Comparison of ENCODE assay signal across 13 cellular contexts in the genomic region with DNA sequence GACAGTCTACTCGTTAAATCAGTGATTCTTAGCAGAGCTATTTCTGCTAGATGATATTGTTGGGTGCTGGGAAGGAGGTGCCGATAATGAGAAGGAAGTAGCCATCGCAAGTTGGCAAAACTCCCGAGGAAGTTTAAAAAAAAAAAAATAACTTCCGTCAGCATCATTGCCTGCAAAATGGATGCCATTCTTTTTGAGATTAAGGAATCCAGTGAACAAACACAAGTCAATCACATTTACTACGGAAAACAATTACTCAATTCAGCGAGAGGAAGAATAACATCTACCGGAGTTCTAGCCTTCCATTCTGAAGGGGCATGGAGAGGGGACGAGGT.
DNase-seq lines count a peak whose midpoint lies in the region; ATAC-seq and TF ChIP-seq lines count a peak whose summit lies in the region.
"Had no signal": no experiment of that assay in that cellular context is flagged by ENCODE, and none has a peak within 500 bp of the region (broad histone marks: within the 10 kb centered on the region; RNA-seq: fewer than 3 reads in every experiment).

No MANE protein-coding gene starts in this region.

- H3K27ac ChIP-seq in neural progenitor cell, result no peak overlapping the region

- H3K79me2 ChIP-seq in neural progenitor cell (ENCODE audit: low read depth), result no peaks in the 10 kb centered on the region

- peak overlapping the region; percentile 72; the same call in 1 of the 2 replicates for H3K4me3 ChIP-seq in GM08714 (ENCODE audit: low read length)
- H3K4me3 ChIP-seq in neural progenitor cell, result no peak overlapping the region

- H3K4me1 ChIP-seq in neural progenitor cell, result peaks cover 25% of the 10 kb centered on the region

- H3K9ac ChIP-seq in neural progenitor cell, result no peak overlapping the region

- DNase-seq in activated naive CD8-positive, alpha-beta T cell treated with anti-CD3 and anti-CD28 coated beads, Interleukin-2, amount 10 ng/mL, durations not matched to agents 7 days and 5 days, result no peak
- DNase-seq in neural progenitor cell (ENCODE audit: low spot score) (no peak), GDM1 (lab: John Stamatoyannopoulos, UW) (no peak), COR-L47 (lab: John Stamatoyannopoulos, UW) (no peak), NCI-H1105 (lab: John Stamatoyannopoulos, UW) (no peak)
- DNase-seq: activated effector memory CD4-positive, alpha-beta T cell treated with anti-CD3 and anti-CD28 coated beads, Interleukin-2, amount 50 U/mL, for 16 hours; DMS79 treated with DMSO at 0.1 percent for 48 hours; H9; NCI-H1048; T-helper 9 cell had no signal

- H3F3A ChIP-seq in neural progenitor cell (ENCODE audit: low read depth), result no peaks in the 10 kb centered on the region

- TF ChIP-seq CTCF in neural progenitor cell (IDR thresholded peaks at IDR 0.05), result no peak

- H3K27me3 ChIP-seq in neural progenitor cell, result no peaks in the 10 kb centered on the region

- H4K20me1 ChIP-seq in neural progenitor cell (ENCODE audit: low read depth), result no peaks in the 10 kb centered on the region

- peaks cover 11% of the 10 kb centered on the region for H3K9me3 Mint-ChIP-seq in activated naive CD8-positive, alpha-beta T cell treated with anti-CD3 and anti-CD28 coated beads, Interleukin-2, amount 10 ng/mL, durations not matched to agents 7 days and 5 days
- no peaks in the 10 kb centered on the region for H3K9me3 Mint-ChIP-seq in neural progenitor cell
- H3K9me3 Mint-ChIP-seq: H9 had no signal

- peaks cover 28% of the 10 kb centered on the region for H3K36me3 Mint-ChIP-seq in activated naive CD8-positive, alpha-beta T cell treated with anti-CD3 and anti-CD28 coated beads, Interleukin-2, amount 10 ng/mL, durations not matched to agents 7 days and 5 days
- H3K36me3 Mint-ChIP-seq in neural progenitor cell, result no peaks in the 10 kb centered on the region

- H3K4me2 ChIP-seq in neural progenitor cell, result no peak overlapping the region

- no peaks in the 10 kb centered on the region for H3K27me3 Mint-ChIP-seq in activated naive CD8-positive, alpha-beta T cell treated with anti-CD3 and anti-CD28 coated beads, Interleukin-2, amount 10 ng/mL, durations not matched to agents 7 days and 5 days
- H3K27me3 Mint-ChIP-seq in neural progenitor cell (ENCODE audit: insufficient read depth, low read depth), result peaks cover 3% of the 10 kb centered on the region

- POLR2A ChIA-PET in activated naive CD8-positive, alpha-beta T cell treated with anti-CD3 and anti-CD28 coated beads, Interleukin-2, amount 10 ng/mL, durations not matched to agents 7 days and 5 days (lab: Charles Lee), result interaction anchor here (0.7 to 2.9 kb wide), 8 partner anchors 9 to 636 kb away, joined by 3 to 24 read pairs (median 4); a partner anchor contains a TSS

- peak overlapping the region; percentile 76 for H3K4me3 Mint-ChIP-seq in activated naive CD8-positive, alpha-beta T cell treated with anti-CD3 and anti-CD28 coated beads, Interleukin-2, amount 10 ng/mL, durations not matched to agents 7 days and 5 days
- H3K4me3 Mint-ChIP-seq in neural progenitor cell, result no peak overlapping the region
- H3K4me3 Mint-ChIP-seq: H9 had no signal

- H2AFZ ChIP-seq in neural progenitor cell (replicated peaks), result peak overlapping the region; percentile 90

- H3K27ac Mint-ChIP-seq in activated naive CD8-positive, alpha-beta T cell treated with anti-CD3 and anti-CD28 coated beads, Interleukin-2, amount 10 ng/mL, durations not matched to agents 7 days and 5 days, result peak overlapping the region; percentile 100
- peak overlapping the region; percentile 46 for H3K27ac Mint-ChIP-seq in neural progenitor cell
- H3K27ac Mint-ChIP-seq: H9 had no signal

- H3K4me1 Mint-ChIP-seq in activated naive CD8-positive, alpha-beta T cell treated with anti-CD3 and anti-CD28 coated beads, Interleukin-2, amount 10 ng/mL, durations not matched to agents 7 days and 5 days, result peaks cover 77% of the 10 kb centered on the region
- H3K4me1 Mint-ChIP-seq in neural progenitor cell, result peaks cover 64% of the 10 kb centered on the region

- no peaks in the 10 kb centered on the region for H3K36me3 ChIP-seq in neural progenitor cell

- peak; percentile 1 for ATAC-seq in HG03342 (IDR thresholded peaks at IDR 0.05; ENCODE audit: unreplicated experiment)
- ATAC-seq in activated naive CD8-positive, alpha-beta T cell treated with anti-CD3 and anti-CD28 coated beads, Interleukin-2, amount 10 ng/mL, durations not matched to agents 7 days and 5 days (ENCODE audit: low read depth), result no peak
- no peak for ATAC-seq in HG03354 (IDR thresholded peaks at IDR 0.05; ENCODE audit: poor library complexity, severe bottlenecking, unreplicated experiment)

- no peaks in the 10 kb centered on the region for H3K9me3 ChIP-seq in neural progenitor cell (ENCODE audit: low read depth)
